19 cellular contexts compared by ENCODE assay signal in the genomic region with DNA sequence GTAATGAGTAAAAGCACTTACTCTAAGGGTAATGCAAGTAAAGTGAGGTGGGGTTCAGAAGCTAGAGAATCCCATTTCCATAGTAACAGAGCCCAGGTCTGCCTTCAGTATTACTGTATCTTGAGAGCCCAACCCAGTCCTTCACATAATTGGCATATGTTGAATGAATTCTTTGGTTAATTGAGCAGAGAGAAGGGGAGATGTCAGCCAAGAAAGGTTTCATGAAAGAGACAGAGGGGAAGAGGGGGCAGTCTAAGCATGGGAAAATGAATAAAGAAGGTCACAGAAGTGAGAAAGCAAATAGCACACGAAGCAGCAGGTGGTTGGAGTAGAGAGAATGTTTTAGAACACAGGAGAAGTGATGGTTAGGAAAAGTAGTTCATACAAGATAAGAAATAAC.
"Had no signal": no experiment of that assay in that cellular context is flagged by ENCODE, and none has a peak within 500 bp of the region (broad histone marks: within the 10 kb centered on the region; RNA-seq: fewer than 3 reads in every experiment).

No MANE protein-coding gene starts in this region.

- H3K4me1 ChIP-seq: ascending aorta, breast epithelium, foreskin keratinocyte, right atrium auricular region, suprapubic skin, transverse colon, uterus had no signal

- H3K4me2 ChIP-seq: hepatocyte had no signal

- H2AFZ ChIP-seq: hepatocyte had no signal

- H3K9me3 ChIP-seq: ascending aorta, breast epithelium, right atrium auricular region, suprapubic skin, transverse colon, uterus had no signal

- H3K27ac Mint-ChIP-seq: activated naive CD4-positive, alpha-beta T cell treated with anti-CD3 and anti-CD28 coated beads, Interleukin-2, amount 50 U/mL, for 24 hours; activated T-cell treated with anti-CD3 and anti-CD28 coated beads, Interleukin-2, amount 50 U/mL, for 72 hours; memory B cell; progenitor cell of endocrine pancreas had no signal

- H3K4me3 Mint-ChIP-seq: activated naive CD4-positive, alpha-beta T cell treated with anti-CD3 and anti-CD28 coated beads, Interleukin-2, amount 50 U/mL, for 24 hours; activated T-cell treated with anti-CD3 and anti-CD28 coated beads, Interleukin-2, amount 50 U/mL, for 72 hours; memory B cell had no signal

- H3K36me3 ChIP-seq: ascending aorta, breast epithelium, right atrium auricular region, suprapubic skin, transverse colon, uterus had no signal

- H3K27me3 ChIP-seq: ascending aorta, breast epithelium, foreskin keratinocyte, hepatocyte, right atrium auricular region, suprapubic skin, transverse colon, uterus had no signal

- H3K4me1 Mint-ChIP-seq: activated naive CD4-positive, alpha-beta T cell treated with anti-CD3 and anti-CD28 coated beads, Interleukin-2, amount 50 U/mL, for 24 hours; memory B cell had no signal

- H3K27ac ChIP-seq: ascending aorta, breast epithelium, coronary artery, foreskin keratinocyte, hepatocyte, right atrium auricular region, suprapubic skin, transverse colon, uterus had no signal

- DNase-seq: activated CD4-positive, alpha-beta T cell treated with anti-CD3 and anti-CD28 coated beads, Interleukin-2, amount 50 U/mL, for 1 hour; activated CD4-positive, CD25-positive, alpha-beta regulatory T cell treated with anti-CD3 and anti-CD28 coated beads, Interleukin-2, amount 50 U/mL, for 72 hours; activated gamma-delta T cell; activated T-cell treated with anti-CD3 and anti-CD28 coated beads, Interleukin-2, amount 50 U/mL, for 72 hours; foreskin keratinocyte; stimulated activated CD4-positive, alpha-beta T cell treated with anti-CD3 and anti-CD28 coated beads, Interleukin-12 subunit alpha, Interleukin-12 subunit beta, amount 100 ng/mL, for 4 hours; stimulated activated CD4-positive, alpha-beta T cell treated with anti-CD3 and anti-CD28 coated beads, Interleukin-1b, Interleukin-23, amount 100 ng/mL, for 48 hours; stimulated activated naive CD4-positive, alpha-beta T cell treated with Interleukin-2 at 50 U/mL for 16 hours; transverse colon; uterus had no signal

- H3K79me2 ChIP-seq: hepatocyte had no signal

- H3K4me3 ChIP-seq: ascending aorta, breast epithelium, coronary artery, hepatocyte, right atrium auricular region, suprapubic skin, transverse colon, uterus had no signal

- H3K36me3 Mint-ChIP-seq: activated naive CD4-positive, alpha-beta T cell treated with anti-CD3 and anti-CD28 coated beads, Interleukin-2, amount 50 U/mL, for 24 hours; memory B cell had no signal

- ATAC-seq: activated T-cell treated with anti-CD3 and anti-CD28 coated beads, Interleukin-2, amount 50 U/mL, for 72 hours; foreskin keratinocyte had no signal

- H3K27me3 Mint-ChIP-seq: memory B cell had no signal

- H3K9me3 Mint-ChIP-seq: activated naive CD4-positive, alpha-beta T cell treated with anti-CD3 and anti-CD28 coated beads, Interleukin-2, amount 50 U/mL, for 24 hours; memory B cell had no signal
